Comparison of ENCODE assay signal across 12 cellular contexts in the genomic region with DNA sequence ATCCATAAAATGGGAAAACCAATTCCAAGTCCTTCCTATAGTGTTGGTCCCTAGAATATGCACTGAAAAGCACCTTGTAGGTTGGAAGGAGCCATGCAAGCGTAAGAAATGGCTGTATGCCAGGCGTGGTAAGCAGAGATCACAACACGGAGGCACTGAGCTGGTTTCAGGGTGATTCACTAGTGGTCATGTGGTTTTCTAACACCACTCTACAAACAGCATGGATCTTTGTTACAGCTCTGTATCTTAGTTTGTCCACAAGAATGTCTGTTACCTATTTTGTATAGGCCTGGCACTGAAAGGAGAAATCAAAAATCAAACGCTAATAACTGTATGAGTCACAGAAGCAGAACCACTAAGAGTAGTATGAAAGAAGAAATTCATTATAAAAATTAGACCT.
DNase-seq lines count a peak whose midpoint lies in the region; ATAC-seq and TF ChIP-seq lines count a peak whose summit lies in the region.
"Had no signal": no experiment of that assay in that cellular context is flagged by ENCODE, and none has a peak within 500 bp of the region (broad histone marks: within the 10 kb centered on the region; RNA-seq: fewer than 3 reads in every experiment).

No MANE protein-coding gene starts in this region.

- H3K27ac ChIP-seq in epithelial cell of prostate (no peak overlapping the region), H9 (ENCODE audit: insufficient read length, low read depth, low read length) (no peak overlapping the region)
- H3K27ac ChIP-seq: heart left ventricle, psoas muscle had no signal

- H3K4me2 ChIP-seq in H9 (ENCODE audit: insufficient read depth, insufficient read length, low read length), result no peak overlapping the region

- H3K27me3 ChIP-seq in H9 (ENCODE audit: insufficient read depth, low read length), result no peaks in the 10 kb centered on the region

- no peak overlapping the region for H3K14ac ChIP-seq in H9 (ENCODE audit: insufficient read depth, low read length)

- no peaks in the 10 kb centered on the region for H3K23me2 ChIP-seq in H9 (ENCODE audit: insufficient read length, low read depth, low read length, poor library complexity, severe bottlenecking)

- H4K91ac ChIP-seq in H9 (ENCODE audit: insufficient read length, low read depth, low read length), result no peak overlapping the region

- no peaks in the 10 kb centered on the region for H3K79me1 ChIP-seq in H9 (ENCODE audit: insufficient read depth, low read depth, low read length, poor library complexity, severe bottlenecking)

- no peak overlapping the region for H2BK20ac ChIP-seq in H9 (ENCODE audit: low read depth, low read length, poor library complexity, severe bottlenecking)

- peaks cover 23% of the 10 kb centered on the region for H3K9me3 Mint-ChIP-seq in nephron progenitor cell
- H3K9me3 Mint-ChIP-seq in H9, result peaks cover 26 to 27% of the 10 kb centered on the region in 2 experiments
- H3K9me3 Mint-ChIP-seq: activated T-helper 1 cell treated with anti-CD3 and anti-CD28 coated beads, Interleukin-12 subunit alpha, Interleukin-12 subunit beta, Interleukin-2, Interleukin-4 antibody, amounts not matched to agents 30 ng/mL and 10 ng/mL and 1 ng/mL, durations not matched to agents 14 hours and 24 hours and 36 hours; type B pancreatic cell had no signal

- H3K79me2 ChIP-seq in H9 (ENCODE audit: insufficient read depth, low read length), result no peaks in the 10 kb centered on the region

- H2BK5ac ChIP-seq in H9 (ENCODE audit: insufficient read length, low read length), result no peak overlapping the region

- no peaks in the 10 kb centered on the region for H3K27me3 Mint-ChIP-seq in nephron progenitor cell (ENCODE audit: low read depth, poor library complexity)
- H3K27me3 Mint-ChIP-seq in H9 (ENCODE audit: low read depth), result no peaks in the 10 kb centered on the region
- H3K27me3 Mint-ChIP-seq: type B pancreatic cell had no signal

- WGBS in H9 (ENCODE audit: extremely low coverage, insufficient read length, low lambda C conversion rate), result no CpG with 5 or more reads among the region's 4 CpGs

- H3K27ac Mint-ChIP-seq in nephron progenitor cell (no peak overlapping the region), H9 (no peak overlapping the region)
- H3K27ac Mint-ChIP-seq: activated T-helper 1 cell treated with anti-CD3 and anti-CD28 coated beads, Interleukin-12 subunit alpha, Interleukin-12 subunit beta, Interleukin-2, Interleukin-4 antibody, amounts not matched to agents 30 ng/mL and 10 ng/mL and 1 ng/mL, durations not matched to agents 14 hours and 24 hours and 36 hours; type B pancreatic cell had no signal

- no peak overlapping the region for H2BK12ac ChIP-seq in H9 (ENCODE audit: insufficient read length, low read depth, low read length)

- H3K36me3 Mint-ChIP-seq in nephron progenitor cell (ENCODE audit: low read depth) (peaks cover 5% of the 10 kb centered on the region), H9 (ENCODE audit: insufficient read depth in 1 of 3, low read depth in 3 of 3) (peaks cover 22 to 29% (median 23%) of the 10 kb centered on the region in 3 experiments)
- H3K36me3 Mint-ChIP-seq: type B pancreatic cell had no signal

- H3K4me3 Mint-ChIP-seq in nephron progenitor cell (no peak overlapping the region), H9 (no peak overlapping the region)
- H3K4me3 Mint-ChIP-seq: activated T-helper 1 cell treated with anti-CD3 and anti-CD28 coated beads, Interleukin-12 subunit alpha, Interleukin-12 subunit beta, Interleukin-2, Interleukin-4 antibody, amounts not matched to agents 30 ng/mL and 10 ng/mL and 1 ng/mL, durations not matched to agents 14 hours and 24 hours and 36 hours; type B pancreatic cell had no signal

- H3T11ph ChIP-seq in H9 (ENCODE audit: low read length), result no peak overlapping the region

- H3K4me1 ChIP-seq in H9 (ENCODE audit: insufficient read depth, low read length), result no peaks in the 10 kb centered on the region
- H3K4me1 ChIP-seq: heart left ventricle, psoas muscle had no signal

- peak; percentile 83 for ATAC-seq in GM19043 (IDR thresholded peaks at IDR 0.05; ENCODE audit: low read depth, unreplicated experiment)
- ATAC-seq: heart left ventricle, psoas muscle had no signal

- TF ChIP-seq CTCF in nephron progenitor cell (IDR thresholded peaks at IDR 0.05), result no peak
- no peak for TF ChIP-seq CTCF in H9 (conservative IDR thresholded peaks at IDR 0.05)

- no peaks in the 10 kb centered on the region for H3K9me3 ChIP-seq in H9 (ENCODE audit: control insufficient read depth, low read depth, low read length)
- H3K9me3 ChIP-seq: heart left ventricle, psoas muscle had no signal

- no peak overlapping the region for H3K9ac ChIP-seq in H9 (ENCODE audit: extremely low read depth, insufficient read length, low read length)

- no peak overlapping the region for H3K56ac ChIP-seq in H9 (ENCODE audit: insufficient read length, low read depth, low read length)

- DNase-seq in AG08396 (ENCODE audit: low spot score), result peak; percentile 66
- peak; percentile 47 for DNase-seq in HS-5 (ENCODE audit: low read depth)
- peak; percentile 75 for DNase-seq in epithelial cell of prostate (ENCODE audit: low read depth, low spot score)
- no peak for DNase-seq in NCI-H82 (lab: John Stamatoyannopoulos, UW)
- no peak for DNase-seq in nephron progenitor cell
- DNase-seq in effector CD8-positive, alpha-beta T cell (lab: John Stamatoyannopoulos, UW), result no peak
- no peak for DNase-seq in H9
- DNase-seq: heart left ventricle, psoas muscle had no signal

- H2AFZ ChIP-seq in H9 (ENCODE audit: low read length), result no peak overlapping the region

- no peak overlapping the region for H4K8ac ChIP-seq in H9 (replicated peaks; ENCODE audit: insufficient read length, low read depth, low read length)

- no peaks in the 10 kb centered on the region for H4K20me1 ChIP-seq in H9 (ENCODE audit: control insufficient read depth, insufficient read depth, insufficient read length)

- H2BK120ac ChIP-seq in H9 (ENCODE audit: low read depth, low read length, poor library complexity, severe bottlenecking), result no peak overlapping the region

- no peak overlapping the region for H3K18ac ChIP-seq in H9 (ENCODE audit: insufficient read length, low read depth, low read length)

- no peak overlapping the region for H2AK5ac ChIP-seq in H9 (ENCODE audit: insufficient read length, low read length)

- H4K5ac ChIP-seq in H9 (ENCODE audit: insufficient read length, low read depth, low read length), result no peak overlapping the region

- no peak overlapping the region for H3K4ac ChIP-seq in H9 (ENCODE audit: low read depth, low read length)

- H3K4me1 Mint-ChIP-seq in nephron progenitor cell (no peaks in the 10 kb centered on the region), H9 (peaks cover 9 to 16% of the 10 kb centered on the region in 2 experiments; a peak in 3 of 4 replicates)

- no peak overlapping the region for H3K23ac ChIP-seq in H9 (ENCODE audit: insufficient read length, low read depth, low read length)

- no peak overlapping the region for H2BK15ac ChIP-seq in H9 (ENCODE audit: low read depth, low read length)

Comparison
In these comparisons a context has a peak if more than half of its experiments do, and no peak if none do; other contexts are left out.
1. DNase-seq: peak in AG08396 (single experiment), HS-5 (single experiment) and epithelial cell of prostate (single experiment); none in NCI-H82 (single experiment), nephron progenitor cell (single experiment), effector CD8-positive, alpha-beta T cell (single experiment) and H9 (single experiment).